Comparison of ENCODE assay signal across 1 cellular context in genomic region chr2:128950760-128951159, GRCh38.
TF ChIP-seq lines count a peak whose summit lies in the region.

No MANE protein-coding gene starts in this region.

TF ChIP-seq in A549, 52 proteins besides CTCF, POLR2A, EP300 and RAD21 (continued from another document):
- no peak for TF ChIP-seq MAFK (IDR thresholded peaks at IDR 0.05; ENCODE audit: partially characterized antibody)
- no peak for TF ChIP-seq MYC (IDR thresholded peaks at IDR 0.05; ENCODE audit: borderline replicate concordance, low read length)
TF ChIP-seq in A549: peak in this region for 1.
